In the genomic region with DNA sequence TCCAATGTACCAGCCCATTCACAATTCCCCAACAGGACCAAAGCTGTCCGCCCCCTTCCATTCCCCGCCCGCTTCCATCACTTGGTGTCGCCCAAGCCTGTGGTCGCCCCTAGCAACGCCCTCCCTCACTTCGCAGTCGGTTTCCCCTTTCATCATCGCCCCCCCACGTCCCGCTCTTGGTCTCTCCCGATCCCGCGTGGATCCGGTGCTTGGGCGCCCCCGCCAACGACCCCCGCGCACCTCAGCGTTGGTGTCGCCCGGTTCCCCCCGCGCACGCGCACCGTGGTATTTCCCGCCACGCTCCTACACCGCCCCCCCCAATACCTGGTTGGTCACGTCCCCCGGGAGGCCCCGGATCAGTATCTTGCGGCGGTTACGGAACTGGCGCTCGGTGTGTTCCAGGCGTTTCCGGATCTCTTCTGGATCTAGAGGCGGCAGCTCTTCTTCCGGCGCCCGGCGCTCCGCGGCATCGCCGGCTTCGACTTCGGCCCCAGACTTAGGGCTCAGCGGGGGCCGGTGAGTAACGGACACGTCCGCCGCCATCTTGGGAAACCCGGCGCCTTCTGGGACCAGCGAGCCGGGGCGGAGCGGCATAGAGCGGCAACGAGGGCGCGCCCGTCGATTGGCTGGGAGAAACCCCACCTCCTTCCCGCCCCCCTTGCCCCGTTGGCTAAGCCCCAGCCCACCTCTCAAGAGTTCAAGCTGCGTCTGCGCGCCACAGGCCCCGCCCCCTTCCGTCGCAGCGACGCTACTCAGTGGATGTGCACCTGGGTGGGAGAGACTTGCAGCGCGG, we compare ENCODE assay signal across 1 cellular context.
TF ChIP-seq lines count a peak whose summit lies in the region.

A gene with protein sequence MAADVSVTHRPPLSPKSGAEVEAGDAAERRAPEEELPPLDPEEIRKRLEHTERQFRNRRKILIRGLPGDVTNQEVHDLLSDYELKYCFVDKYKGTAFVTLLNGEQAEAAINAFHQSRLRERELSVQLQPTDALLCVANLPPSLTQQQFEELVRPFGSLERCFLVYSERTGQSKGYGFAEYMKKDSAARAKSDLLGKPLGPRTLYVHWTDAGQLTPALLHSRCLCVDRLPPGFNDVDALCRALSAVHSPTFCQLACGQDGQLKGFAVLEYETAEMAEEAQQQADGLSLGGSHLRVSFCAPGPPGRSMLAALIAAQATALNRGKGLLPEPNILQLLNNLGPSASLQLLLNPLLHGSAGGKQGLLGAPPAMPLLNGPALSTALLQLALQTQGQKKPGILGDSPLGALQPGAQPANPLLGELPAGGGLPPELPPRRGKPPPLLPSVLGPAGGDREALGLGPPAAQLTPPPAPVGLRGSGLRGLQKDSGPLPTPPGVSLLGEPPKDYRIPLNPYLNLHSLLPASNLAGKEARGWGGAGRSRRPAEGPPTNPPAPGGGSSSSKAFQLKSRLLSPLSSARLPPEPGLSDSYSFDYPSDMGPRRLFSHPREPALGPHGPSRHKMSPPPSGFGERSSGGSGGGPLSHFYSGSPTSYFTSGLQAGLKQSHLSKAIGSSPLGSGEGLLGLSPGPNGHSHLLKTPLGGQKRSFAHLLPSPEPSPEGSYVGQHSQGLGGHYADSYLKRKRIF (minus strand): TSS at position 565 of the 793 bp plus-strand sequence. CDS start 22 bp downstream, at position 543.

TF ChIP-seq in HepG2, 621 proteins besides CTCF, POLR2A, EP300 and RAD21 (continued from another document and continues in another):
- no peak for TF ChIP-seq NR2F6 (IDR thresholded peaks at IDR 0.05)
- TF ChIP-seq NR2F6 (CRISPR knock-in tag; IDR thresholded peaks at IDR 0.05): peak; percentile 17
- TF ChIP-seq, protein P1, sequence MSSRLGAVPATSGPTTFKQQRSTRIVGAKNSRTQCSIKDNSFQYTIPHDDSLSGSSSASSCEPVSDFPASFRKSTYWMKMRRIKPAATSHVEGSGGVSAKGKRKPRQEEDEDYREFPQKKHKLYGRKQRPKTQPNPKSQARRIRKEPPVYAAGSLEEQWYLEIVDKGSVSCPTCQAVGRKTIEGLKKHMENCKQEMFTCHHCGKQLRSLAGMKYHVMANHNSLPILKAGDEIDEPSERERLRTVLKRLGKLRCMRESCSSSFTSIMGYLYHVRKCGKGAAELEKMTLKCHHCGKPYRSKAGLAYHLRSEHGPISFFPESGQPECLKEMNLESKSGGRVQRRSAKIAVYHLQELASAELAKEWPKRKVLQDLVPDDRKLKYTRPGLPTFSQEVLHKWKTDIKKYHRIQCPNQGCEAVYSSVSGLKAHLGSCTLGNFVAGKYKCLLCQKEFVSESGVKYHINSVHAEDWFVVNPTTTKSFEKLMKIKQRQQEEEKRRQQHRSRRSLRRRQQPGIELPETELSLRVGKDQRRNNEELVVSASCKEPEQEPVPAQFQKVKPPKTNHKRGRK (CRISPR knock-in tag; IDR thresholded peaks at IDR 0.05): no peak
- TF ChIP-seq HIC2 (CRISPR knock-in tag; IDR thresholded peaks at IDR 0.05; ENCODE audit: low read depth): no peak; the same call in 1 of the 2 replicates
- no peak for TF ChIP-seq ZNF644 (CRISPR knock-in tag; IDR thresholded peaks at IDR 0.05; ENCODE audit: low read depth)
- no peak for TF ChIP-seq HNF4A (CRISPR knock-in tag; IDR thresholded peaks at IDR 0.05)
- TF ChIP-seq MYPOP (CRISPR knock-in tag; IDR thresholded peaks at IDR 0.05): peak; percentile 52; the same call in 1 of the 2 replicates
- no peak for TF ChIP-seq REST (IDR thresholded peaks at IDR 0.05; ENCODE audit: borderline replicate concordance in 1 of 2, low read depth in 1 of 2, low read length in 2 of 2)
- no peak for TF ChIP-seq ZNF503 (CRISPR knock-in tag; IDR thresholded peaks at IDR 0.05)
- TF ChIP-seq, protein P2, sequence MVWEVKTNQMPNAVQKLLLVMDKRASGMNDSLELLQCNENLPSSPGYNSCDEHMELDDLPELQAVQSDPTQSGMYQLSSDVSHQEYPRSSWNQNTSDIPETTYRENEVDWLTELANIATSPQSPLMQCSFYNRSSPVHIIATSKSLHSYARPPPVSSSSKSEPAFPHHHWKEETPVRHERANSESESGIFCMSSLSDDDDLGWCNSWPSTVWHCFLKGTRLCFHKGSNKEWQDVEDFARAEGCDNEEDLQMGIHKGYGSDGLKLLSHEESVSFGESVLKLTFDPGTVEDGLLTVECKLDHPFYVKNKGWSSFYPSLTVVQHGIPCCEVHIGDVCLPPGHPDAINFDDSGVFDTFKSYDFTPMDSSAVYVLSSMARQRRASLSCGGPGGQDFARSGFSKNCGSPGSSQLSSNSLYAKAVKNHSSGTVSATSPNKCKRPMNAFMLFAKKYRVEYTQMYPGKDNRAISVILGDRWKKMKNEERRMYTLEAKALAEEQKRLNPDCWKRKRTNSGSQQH (CRISPR knock-in tag; IDR thresholded peaks at IDR 0.05; ENCODE audit: low read depth): peak; percentile 74; the same call in 1 of the 2 replicates
- TF ChIP-seq ZSCAN12 (CRISPR knock-in tag; IDR thresholded peaks at IDR 0.05): no peak
- no peak; the same call in 1 of the 2 replicates for TF ChIP-seq FOXA3 (CRISPR knock-in tag; IDR thresholded peaks at IDR 0.05)
- TF ChIP-seq SUZ12 (IDR thresholded peaks at IDR 0.05; ENCODE audit: low read depth, low read length): no peak
- no peak for TF ChIP-seq TBL1XR1 (IDR thresholded peaks at IDR 0.05; ENCODE audit: borderline replicate concordance, low read length, partially characterized antibody)
- no peak for TF ChIP-seq ZNF816 (CRISPR knock-in tag; IDR thresholded peaks at IDR 0.05; ENCODE audit: borderline replicate concordance)
- no peak for TF ChIP-seq ZFP62 (CRISPR knock-in tag; IDR thresholded peaks at IDR 0.05)
- TF ChIP-seq, protein P3, sequence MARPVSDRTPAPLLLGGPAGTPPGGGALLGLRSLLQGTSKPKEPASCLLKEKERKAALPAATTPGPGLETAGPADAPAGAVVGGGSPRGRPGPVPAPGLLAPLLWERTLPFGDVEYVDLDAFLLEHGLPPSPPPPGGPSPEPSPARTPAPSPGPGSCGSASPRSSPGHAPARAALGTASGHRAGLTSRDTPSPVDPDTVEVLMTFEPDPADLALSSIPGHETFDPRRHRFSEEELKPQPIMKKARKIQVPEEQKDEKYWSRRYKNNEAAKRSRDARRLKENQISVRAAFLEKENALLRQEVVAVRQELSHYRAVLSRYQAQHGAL (CRISPR knock-in tag; IDR thresholded peaks at IDR 0.05; ENCODE audit: not compliant biosample characterization): no peak
- TF ChIP-seq ETS1 (CRISPR knock-in tag; IDR thresholded peaks at IDR 0.05): no peak
- TF ChIP-seq KMT2B (CRISPR knock-in tag; IDR thresholded peaks at IDR 0.05): no peak; the same call in 1 of the 2 replicates
- TF ChIP-seq SALL2 (CRISPR knock-in tag; IDR thresholded peaks at IDR 0.05): peak; percentile 77; the same call in 1 of the 2 replicates
- TF ChIP-seq ZNF326 (CRISPR knock-in tag; IDR thresholded peaks at IDR 0.05; ENCODE audit: borderline replicate concordance): no peak
- TF ChIP-seq CENPT (CRISPR knock-in tag; IDR thresholded peaks at IDR 0.05; ENCODE audit: low read depth): no peak; the same call in 1 of the 2 replicates
- no peak for TF ChIP-seq KLF13 (CRISPR knock-in tag; IDR thresholded peaks at IDR 0.05)
- 0 out of 2 replicates have a peak, but pooled peaks have one; percentile 29 for TF ChIP-seq TARDBP (CRISPR knock-in tag; IDR thresholded peaks at IDR 0.05)
- no peak; the same call in 1 of the 2 replicates for TF ChIP-seq HDAC2 (CRISPR knock-in tag; IDR thresholded peaks at IDR 0.05)
- TF ChIP-seq BCLAF1 (IDR thresholded peaks at IDR 0.05): no peak
- peak; percentile 13; the same call in 1 of the 2 replicates for TF ChIP-seq ZNF451 (CRISPR knock-in tag; IDR thresholded peaks at IDR 0.05)
- TF ChIP-seq ZNF263 (CRISPR knock-in tag; IDR thresholded peaks at IDR 0.05): 0 out of 2 replicates have a peak, but pooled peaks have one; percentile 40
- no peak; the same call in 1 of the 2 replicates for TF ChIP-seq SP140L (CRISPR knock-in tag; IDR thresholded peaks at IDR 0.05; ENCODE audit: borderline replicate concordance)
- no peak for TF ChIP-seq CENPX (CRISPR knock-in tag; IDR thresholded peaks at IDR 0.05)
- TF ChIP-seq ZFYVE20 (CRISPR knock-in tag; IDR thresholded peaks at IDR 0.05; ENCODE audit: borderline replicate concordance, low read depth): no peak
- TF ChIP-seq ARNT2 (CRISPR knock-in tag; IDR thresholded peaks at IDR 0.05; ENCODE audit: low read depth): peak; percentile 74
- peak; percentile 78 for TF ChIP-seq TBX2 (CRISPR knock-in tag; IDR thresholded peaks at IDR 0.05; ENCODE audit: borderline replicate concordance)
- TF ChIP-seq ZFP37 (CRISPR knock-in tag; IDR thresholded peaks at IDR 0.05; ENCODE audit: borderline replicate concordance): no peak
- peak; percentile 41; the same call in 1 of the 2 replicates for TF ChIP-seq ELF3 (CRISPR knock-in tag; IDR thresholded peaks at IDR 0.05)
